18 cellular contexts compared by ENCODE assay signal in genomic region chr4:121827851-121828250, GRCh38.
DNase-seq lines count a peak whose midpoint lies in the region; TF ChIP-seq lines count a peak whose summit lies in the region.
"Had no signal": no experiment of that assay in that cellular context is flagged by ENCODE, and none has a peak within 500 bp of the region (broad histone marks: within the 10 kb centered on the region; RNA-seq: fewer than 3 reads in every experiment).

No MANE protein-coding gene starts in this region.

- in situ Hi-C loops in astrocyte of the spinal cord (cut with HindIII; ENCODE audit: low sequenced_read_pairs) = no loop called here

- H3K36me3 ChIP-seq in ACC112 (ENCODE audit: insufficient read depth, low read length) = peaks cover 17% of the 10 kb centered on the region

- H3K79me2 ChIP-seq in ACC112 (ENCODE audit: control insufficient read depth, insufficient read depth, low read length, unreplicated experiment) = peaks cover 7% of the 10 kb centered on the region

- H3K4me3 ChIP-seq in ACC112 (ENCODE audit: low read depth, low read length) = no peak overlapping the region
- H3K4me3 ChIP-seq in astrocyte of the spinal cord (ENCODE audit: low read depth, low read length) = no peak overlapping the region
- H3K4me3 ChIP-seq: lung, PC-9 had no signal

- H3K4me1 ChIP-seq in ACC112 (ENCODE audit: control insufficient read depth, insufficient read depth, low read length, unreplicated experiment) = peaks cover 14% of the 10 kb centered on the region

- H2AFZ ChIP-seq in ACC112 (ENCODE audit: low read length, unreplicated experiment) = no peak overlapping the region
- H2AFZ ChIP-seq: PC-9 had no signal

- DNase-seq in HPDE6-E6E7 (ENCODE audit: extremely low spot score) = peak; percentile 35
- DNase-seq in astrocyte of the spinal cord (ENCODE audit: low read depth, low spot score) = peak; percentile 4
- DNase-seq in glomerular visceral epithelial cell (ENCODE audit: extremely low spot score) = peak; percentile 13
- no peak for DNase-seq in stimulated activated CD4-positive, alpha-beta T cell treated with anti-CD3 and anti-CD28 coated beads, Interleukin-12 subunit alpha, Interleukin-12 subunit beta, amount 100 ng/mL, for 4 hours
- DNase-seq in HuH-7 (ENCODE audit: low spot score) = no peak
- no peak for DNase-seq in activated effector memory CD4-positive, alpha-beta T cell treated with Interleukin-2 at 50 U/mL for 16 hours
- DNase-seq in NCI-H524 treated with DMSO at 0.1 percent for 48 hours (lab: John Stamatoyannopoulos, UW) = no peak
- DNase-seq: activated CD4-positive, alpha-beta T cell treated with anti-CD3 and anti-CD28 coated beads, Interleukin-2, amount 50 U/mL, for 48 hours; activated T-cell treated with anti-CD3 and anti-CD28 coated beads, Interleukin-2, amount 50 U/mL, for 24 hours; Calu3; effector CD8-positive, alpha-beta T cell; GF-D8; GOT3; NCI-H2029; PC-9; retina had no signal

- no peaks in the 10 kb centered on the region for H3K27me3 ChIP-seq in ACC112 (ENCODE audit: insufficient read depth, low read length)

- TF ChIP-seq CTCF in astrocyte of the spinal cord (IDR thresholded peaks at IDR 0.05; ENCODE audit: low read depth, low read length) = no peak

- peak overlapping the region; percentile 34 for H3K27ac ChIP-seq in ACC112 (ENCODE audit: low read depth, low read length)
- H3K27ac ChIP-seq: PC-9 had no signal

Comparison
In these comparisons a context has a peak if more than half of its experiments do, and no peak if none do; other contexts are left out.
1. DNase-seq: peak in HPDE6-E6E7 (single experiment), astrocyte of the spinal cord (single experiment) and glomerular visceral epithelial cell (single experiment); none in stimulated activated CD4-positive, alpha-beta T cell treated with anti-CD3 and anti-CD28 coated beads, Interleukin-12 subunit alpha, Interleukin-12 subunit beta, amount 100 ng/mL, for 4 hours (single experiment), HuH-7 (single experiment), activated effector memory CD4-positive, alpha-beta T cell treated with Interleukin-2 at 50 U/mL for 16 hours (single experiment) and NCI-H524 treated with DMSO at 0.1 percent for 48 hours (single experiment).